ENCODE assay signal across 1 cellular context in the genomic region with DNA sequence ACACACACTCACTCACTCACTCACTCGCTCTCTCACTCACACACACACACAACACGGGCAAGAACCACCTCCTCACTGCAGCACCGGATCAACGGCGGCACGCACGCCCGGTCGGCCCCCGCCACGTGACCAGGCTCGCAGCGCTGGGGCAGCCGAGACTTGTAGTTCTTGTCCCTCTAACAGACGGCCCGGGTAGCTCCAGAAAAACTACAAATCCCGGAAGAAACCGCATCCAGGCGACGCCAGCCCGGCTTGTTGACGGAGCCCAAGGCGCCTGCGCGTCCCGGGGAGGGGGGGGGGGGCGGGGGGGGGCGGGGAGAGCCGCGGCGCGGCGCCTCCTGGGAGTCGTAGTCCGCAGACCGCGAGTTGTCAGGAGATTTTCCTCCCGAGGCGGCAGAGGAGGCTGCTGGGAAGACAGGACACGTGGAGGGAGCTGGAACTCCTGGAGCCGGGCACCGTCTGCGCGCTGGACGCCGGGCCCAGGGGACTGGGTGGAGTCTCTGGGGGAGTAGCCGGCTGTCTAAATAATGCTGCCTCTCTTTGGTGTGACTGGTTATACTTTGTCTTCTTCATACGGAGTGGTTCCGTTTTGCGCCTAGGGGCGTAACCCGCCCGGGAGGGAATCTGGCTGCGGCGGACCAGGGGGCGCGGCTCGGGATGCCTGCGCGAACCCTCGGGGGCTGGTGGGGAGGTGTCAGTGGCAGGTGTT.
TF ChIP-seq lines count a peak whose summit lies in the region.

A gene with protein sequence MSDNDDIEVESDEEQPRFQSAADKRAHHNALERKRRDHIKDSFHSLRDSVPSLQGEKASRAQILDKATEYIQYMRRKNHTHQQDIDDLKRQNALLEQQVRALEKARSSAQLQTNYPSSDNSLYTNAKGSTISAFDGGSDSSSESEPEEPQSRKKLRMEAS (minus strand): TSS at position 77 of the 709 bp plus-strand sequence. CDS start 178 bp downstream, outside the sequence.

TF ChIP-seq in K562, 482 proteins besides CTCF, POLR2A, EP300 and RAD21 (continued from another document and continues in another):
- TF ChIP-seq, protein P1, sequence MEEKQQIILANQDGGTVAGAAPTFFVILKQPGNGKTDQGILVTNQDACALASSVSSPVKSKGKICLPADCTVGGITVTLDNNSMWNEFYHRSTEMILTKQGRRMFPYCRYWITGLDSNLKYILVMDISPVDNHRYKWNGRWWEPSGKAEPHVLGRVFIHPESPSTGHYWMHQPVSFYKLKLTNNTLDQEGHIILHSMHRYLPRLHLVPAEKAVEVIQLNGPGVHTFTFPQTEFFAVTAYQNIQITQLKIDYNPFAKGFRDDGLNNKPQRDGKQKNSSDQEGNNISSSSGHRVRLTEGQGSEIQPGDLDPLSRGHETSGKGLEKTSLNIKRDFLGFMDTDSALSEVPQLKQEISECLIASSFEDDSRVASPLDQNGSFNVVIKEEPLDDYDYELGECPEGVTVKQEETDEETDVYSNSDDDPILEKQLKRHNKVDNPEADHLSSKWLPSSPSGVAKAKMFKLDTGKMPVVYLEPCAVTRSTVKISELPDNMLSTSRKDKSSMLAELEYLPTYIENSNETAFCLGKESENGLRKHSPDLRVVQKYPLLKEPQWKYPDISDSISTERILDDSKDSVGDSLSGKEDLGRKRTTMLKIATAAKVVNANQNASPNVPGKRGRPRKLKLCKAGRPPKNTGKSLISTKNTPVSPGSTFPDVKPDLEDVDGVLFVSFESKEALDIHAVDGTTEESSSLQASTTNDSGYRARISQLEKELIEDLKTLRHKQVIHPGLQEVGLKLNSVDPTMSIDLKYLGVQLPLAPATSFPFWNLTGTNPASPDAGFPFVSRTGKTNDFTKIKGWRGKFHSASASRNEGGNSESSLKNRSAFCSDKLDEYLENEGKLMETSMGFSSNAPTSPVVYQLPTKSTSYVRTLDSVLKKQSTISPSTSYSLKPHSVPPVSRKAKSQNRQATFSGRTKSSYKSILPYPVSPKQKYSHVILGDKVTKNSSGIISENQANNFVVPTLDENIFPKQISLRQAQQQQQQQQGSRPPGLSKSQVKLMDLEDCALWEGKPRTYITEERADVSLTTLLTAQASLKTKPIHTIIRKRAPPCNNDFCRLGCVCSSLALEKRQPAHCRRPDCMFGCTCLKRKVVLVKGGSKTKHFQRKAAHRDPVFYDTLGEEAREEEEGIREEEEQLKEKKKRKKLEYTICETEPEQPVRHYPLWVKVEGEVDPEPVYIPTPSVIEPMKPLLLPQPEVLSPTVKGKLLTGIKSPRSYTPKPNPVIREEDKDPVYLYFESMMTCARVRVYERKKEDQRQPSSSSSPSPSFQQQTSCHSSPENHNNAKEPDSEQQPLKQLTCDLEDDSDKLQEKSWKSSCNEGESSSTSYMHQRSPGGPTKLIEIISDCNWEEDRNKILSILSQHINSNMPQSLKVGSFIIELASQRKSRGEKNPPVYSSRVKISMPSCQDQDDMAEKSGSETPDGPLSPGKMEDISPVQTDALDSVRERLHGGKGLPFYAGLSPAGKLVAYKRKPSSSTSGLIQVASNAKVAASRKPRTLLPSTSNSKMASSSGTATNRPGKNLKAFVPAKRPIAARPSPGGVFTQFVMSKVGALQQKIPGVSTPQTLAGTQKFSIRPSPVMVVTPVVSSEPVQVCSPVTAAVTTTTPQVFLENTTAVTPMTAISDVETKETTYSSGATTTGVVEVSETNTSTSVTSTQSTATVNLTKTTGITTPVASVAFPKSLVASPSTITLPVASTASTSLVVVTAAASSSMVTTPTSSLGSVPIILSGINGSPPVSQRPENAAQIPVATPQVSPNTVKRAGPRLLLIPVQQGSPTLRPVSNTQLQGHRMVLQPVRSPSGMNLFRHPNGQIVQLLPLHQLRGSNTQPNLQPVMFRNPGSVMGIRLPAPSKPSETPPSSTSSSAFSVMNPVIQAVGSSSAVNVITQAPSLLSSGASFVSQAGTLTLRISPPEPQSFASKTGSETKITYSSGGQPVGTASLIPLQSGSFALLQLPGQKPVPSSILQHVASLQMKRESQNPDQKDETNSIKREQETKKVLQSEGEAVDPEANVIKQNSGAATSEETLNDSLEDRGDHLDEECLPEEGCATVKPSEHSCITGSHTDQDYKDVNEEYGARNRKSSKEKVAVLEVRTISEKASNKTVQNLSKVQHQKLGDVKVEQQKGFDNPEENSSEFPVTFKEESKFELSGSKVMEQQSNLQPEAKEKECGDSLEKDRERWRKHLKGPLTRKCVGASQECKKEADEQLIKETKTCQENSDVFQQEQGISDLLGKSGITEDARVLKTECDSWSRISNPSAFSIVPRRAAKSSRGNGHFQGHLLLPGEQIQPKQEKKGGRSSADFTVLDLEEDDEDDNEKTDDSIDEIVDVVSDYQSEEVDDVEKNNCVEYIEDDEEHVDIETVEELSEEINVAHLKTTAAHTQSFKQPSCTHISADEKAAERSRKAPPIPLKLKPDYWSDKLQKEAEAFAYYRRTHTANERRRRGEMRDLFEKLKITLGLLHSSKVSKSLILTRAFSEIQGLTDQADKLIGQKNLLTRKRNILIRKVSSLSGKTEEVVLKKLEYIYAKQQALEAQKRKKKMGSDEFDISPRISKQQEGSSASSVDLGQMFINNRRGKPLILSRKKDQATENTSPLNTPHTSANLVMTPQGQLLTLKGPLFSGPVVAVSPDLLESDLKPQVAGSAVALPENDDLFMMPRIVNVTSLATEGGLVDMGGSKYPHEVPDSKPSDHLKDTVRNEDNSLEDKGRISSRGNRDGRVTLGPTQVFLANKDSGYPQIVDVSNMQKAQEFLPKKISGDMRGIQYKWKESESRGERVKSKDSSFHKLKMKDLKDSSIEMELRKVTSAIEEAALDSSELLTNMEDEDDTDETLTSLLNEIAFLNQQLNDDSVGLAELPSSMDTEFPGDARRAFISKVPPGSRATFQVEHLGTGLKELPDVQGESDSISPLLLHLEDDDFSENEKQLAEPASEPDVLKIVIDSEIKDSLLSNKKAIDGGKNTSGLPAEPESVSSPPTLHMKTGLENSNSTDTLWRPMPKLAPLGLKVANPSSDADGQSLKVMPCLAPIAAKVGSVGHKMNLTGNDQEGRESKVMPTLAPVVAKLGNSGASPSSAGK (IDR thresholded peaks at IDR 0.05), result peak; percentile 71
- TF ChIP-seq KHSRP (IDR thresholded peaks at IDR 0.05) (no peak), U2AF1 (optimal IDR thresholded peaks at IDR 0.05; ENCODE audit: low read depth, low read length) (no peak), ZNF707 (CRISPR knock-in tag; conservative IDR thresholded peaks at IDR 0.05) (no peak), ZNF395 (CRISPR knock-in tag; IDR thresholded peaks at IDR 0.05) (peak; percentile 91), STAG1 (CRISPR knock-in tag; IDR thresholded peaks at IDR 0.05; ENCODE audit: borderline replicate concordance) (no peak), CHCHD3 (CRISPR knock-in tag; IDR thresholded peaks at IDR 0.05) (no peak), RBM17 (IDR thresholded peaks at IDR 0.05; ENCODE audit: borderline replicate concordance, low read depth, low read length) (no peak), JUNB (CRISPR knock-in tag; conservative IDR thresholded peaks at IDR 0.05) (no peak), SIX5 (IDR thresholded peaks at IDR 0.05; ENCODE audit: borderline replicate concordance in 1 of 2, insufficient read depth in 1 of 2, low read depth in 1 of 2, low read length in 2 of 2) (peak; percentile 81 to 84), ZNF140 (CRISPR knock-in tag; IDR thresholded peaks at IDR 0.05) (no peak), FOSL1 (tag; conservative IDR thresholded peaks at IDR 0.05) (no peak), JUND (IDR thresholded peaks at IDR 0.05; ENCODE audit: borderline replicate concordance, low read depth, low read length) (peak; percentile 33; the same call in 1 of the 2 replicates), JUND (tag; IDR thresholded peaks at IDR 0.05; ENCODE audit: borderline replicate concordance, low read depth, low read length) (no peak; the same call in 2 of the 3 replicates)
- TF ChIP-seq, protein P2, sequence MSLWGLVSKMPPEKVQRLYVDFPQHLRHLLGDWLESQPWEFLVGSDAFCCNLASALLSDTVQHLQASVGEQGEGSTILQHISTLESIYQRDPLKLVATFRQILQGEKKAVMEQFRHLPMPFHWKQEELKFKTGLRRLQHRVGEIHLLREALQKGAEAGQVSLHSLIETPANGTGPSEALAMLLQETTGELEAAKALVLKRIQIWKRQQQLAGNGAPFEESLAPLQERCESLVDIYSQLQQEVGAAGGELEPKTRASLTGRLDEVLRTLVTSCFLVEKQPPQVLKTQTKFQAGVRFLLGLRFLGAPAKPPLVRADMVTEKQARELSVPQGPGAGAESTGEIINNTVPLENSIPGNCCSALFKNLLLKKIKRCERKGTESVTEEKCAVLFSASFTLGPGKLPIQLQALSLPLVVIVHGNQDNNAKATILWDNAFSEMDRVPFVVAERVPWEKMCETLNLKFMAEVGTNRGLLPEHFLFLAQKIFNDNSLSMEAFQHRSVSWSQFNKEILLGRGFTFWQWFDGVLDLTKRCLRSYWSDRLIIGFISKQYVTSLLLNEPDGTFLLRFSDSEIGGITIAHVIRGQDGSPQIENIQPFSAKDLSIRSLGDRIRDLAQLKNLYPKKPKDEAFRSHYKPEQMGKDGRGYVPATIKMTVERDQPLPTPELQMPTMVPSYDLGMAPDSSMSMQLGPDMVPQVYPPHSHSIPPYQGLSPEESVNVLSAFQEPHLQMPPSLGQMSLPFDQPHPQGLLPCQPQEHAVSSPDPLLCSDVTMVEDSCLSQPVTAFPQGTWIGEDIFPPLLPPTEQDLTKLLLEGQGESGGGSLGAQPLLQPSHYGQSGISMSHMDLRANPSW (CRISPR knock-in tag; IDR thresholded peaks at IDR 0.05), result no peak
- TF ChIP-seq, protein P3, sequence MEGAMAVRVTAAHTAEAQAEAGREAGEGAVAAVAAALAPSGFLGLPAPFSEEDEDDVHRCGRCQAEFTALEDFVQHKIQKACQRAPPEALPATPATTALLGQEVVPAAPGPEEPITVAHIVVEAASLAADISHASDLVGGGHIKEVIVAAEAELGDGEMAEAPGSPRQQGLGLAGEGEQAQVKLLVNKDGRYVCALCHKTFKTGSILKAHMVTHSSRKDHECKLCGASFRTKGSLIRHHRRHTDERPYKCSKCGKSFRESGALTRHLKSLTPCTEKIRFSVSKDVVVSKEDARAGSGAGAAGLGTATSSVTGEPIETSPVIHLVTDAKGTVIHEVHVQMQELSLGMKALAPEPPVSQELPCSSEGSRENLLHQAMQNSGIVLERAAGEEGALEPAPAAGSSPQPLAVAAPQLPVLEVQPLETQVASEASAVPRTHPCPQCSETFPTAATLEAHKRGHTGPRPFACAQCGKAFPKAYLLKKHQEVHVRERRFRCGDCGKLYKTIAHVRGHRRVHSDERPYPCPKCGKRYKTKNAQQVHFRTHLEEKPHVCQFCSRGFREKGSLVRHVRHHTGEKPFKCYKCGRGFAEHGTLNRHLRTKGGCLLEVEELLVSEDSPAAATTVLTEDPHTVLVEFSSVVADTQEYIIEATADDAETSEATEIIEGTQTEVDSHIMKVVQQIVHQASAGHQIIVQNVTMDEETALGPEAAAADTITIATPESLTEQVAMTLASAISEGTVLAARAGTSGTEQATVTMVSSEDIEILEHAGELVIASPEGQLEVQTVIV (CRISPR knock-in tag; IDR thresholded peaks at IDR 0.05; ENCODE audit: borderline replicate concordance), result no peak
- TF ChIP-seq, protein P4, sequence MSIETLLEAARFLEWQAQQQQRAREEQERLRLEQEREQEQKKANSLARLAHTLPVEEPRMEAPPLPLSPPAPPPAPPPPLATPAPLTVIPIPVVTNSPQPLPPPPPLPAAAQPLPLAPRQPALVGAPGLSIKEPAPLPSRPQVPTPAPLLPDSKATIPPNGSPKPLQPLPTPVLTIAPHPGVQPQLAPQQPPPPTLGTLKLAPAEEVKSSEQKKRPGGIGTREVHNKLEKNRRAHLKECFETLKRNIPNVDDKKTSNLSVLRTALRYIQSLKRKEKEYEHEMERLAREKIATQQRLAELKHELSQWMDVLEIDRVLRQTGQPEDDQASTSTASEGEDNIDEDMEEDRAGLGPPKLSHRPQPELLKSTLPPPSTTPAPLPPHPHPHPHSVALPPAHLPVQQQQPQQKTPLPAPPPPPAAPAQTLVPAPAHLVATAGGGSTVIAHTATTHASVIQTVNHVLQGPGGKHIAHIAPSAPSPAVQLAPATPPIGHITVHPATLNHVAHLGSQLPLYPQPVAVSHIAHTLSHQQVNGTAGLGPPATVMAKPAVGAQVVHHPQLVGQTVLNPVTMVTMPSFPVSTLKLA (conservative IDR thresholded peaks at IDR 0.05), result peak; percentile 96 to 98
- TF ChIP-seq, protein P5, sequence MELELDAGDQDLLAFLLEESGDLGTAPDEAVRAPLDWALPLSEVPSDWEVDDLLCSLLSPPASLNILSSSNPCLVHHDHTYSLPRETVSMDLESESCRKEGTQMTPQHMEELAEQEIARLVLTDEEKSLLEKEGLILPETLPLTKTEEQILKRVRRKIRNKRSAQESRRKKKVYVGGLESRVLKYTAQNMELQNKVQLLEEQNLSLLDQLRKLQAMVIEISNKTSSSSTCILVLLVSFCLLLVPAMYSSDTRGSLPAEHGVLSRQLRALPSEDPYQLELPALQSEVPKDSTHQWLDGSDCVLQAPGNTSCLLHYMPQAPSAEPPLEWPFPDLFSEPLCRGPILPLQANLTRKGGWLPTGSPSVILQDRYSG (tag; conservative IDR thresholded peaks at IDR 0.05; ENCODE audit: low read depth), result no peak
- TF ChIP-seq, protein P6, sequence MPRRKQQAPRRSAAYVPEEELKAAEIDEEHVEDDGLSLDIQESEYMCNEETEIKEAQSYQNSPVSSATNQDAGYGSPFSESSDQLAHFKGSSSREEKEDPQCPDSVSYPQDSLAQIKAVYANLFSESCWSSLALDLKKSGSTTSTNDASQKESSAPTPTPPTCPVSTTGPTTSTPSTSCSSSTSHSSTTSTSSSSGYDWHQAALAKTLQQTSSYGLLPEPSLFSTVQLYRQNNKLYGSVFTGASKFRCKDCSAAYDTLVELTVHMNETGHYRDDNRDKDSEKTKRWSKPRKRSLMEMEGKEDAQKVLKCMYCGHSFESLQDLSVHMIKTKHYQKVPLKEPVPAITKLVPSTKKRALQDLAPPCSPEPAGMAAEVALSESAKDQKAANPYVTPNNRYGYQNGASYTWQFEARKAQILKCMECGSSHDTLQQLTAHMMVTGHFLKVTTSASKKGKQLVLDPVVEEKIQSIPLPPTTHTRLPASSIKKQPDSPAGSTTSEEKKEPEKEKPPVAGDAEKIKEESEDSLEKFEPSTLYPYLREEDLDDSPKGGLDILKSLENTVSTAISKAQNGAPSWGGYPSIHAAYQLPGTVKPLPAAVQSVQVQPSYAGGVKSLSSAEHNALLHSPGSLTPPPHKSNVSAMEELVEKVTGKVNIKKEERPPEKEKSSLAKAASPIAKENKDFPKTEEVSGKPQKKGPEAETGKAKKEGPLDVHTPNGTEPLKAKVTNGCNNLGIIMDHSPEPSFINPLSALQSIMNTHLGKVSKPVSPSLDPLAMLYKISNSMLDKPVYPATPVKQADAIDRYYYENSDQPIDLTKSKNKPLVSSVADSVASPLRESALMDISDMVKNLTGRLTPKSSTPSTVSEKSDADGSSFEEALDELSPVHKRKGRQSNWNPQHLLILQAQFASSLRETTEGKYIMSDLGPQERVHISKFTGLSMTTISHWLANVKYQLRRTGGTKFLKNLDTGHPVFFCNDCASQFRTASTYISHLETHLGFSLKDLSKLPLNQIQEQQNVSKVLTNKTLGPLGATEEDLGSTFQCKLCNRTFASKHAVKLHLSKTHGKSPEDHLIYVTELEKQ (CRISPR knock-in tag; IDR thresholded peaks at IDR 0.05), result no peak
